38 cellular contexts compared by ENCODE assay signal in the genomic region with DNA sequence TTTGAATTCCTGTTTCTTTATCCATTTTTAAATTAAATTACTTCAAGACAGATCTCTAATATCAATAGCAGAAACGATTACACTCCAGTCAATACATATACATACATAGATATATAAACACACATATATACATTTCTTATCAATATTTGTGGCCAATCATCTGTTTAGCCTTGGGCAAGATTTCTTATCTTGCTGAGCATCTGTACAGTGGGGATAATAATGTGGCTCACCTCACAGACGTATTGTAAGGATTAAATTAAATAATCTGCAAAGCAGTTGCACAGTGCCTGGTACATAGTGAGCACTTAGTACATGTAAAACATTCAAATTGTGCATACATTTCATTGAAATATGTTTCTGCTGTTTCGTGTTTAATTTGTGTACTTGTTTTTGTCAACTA. TPM values are rescaled to one million over a fixed set of nuclear protein-coding genes. Genes with fewer than 3 reads are reported as not detected.
"Had no signal": no experiment of that assay in that cellular context is flagged by ENCODE, and none has a peak within 500 bp of the region (broad histone marks: within the 10 kb centered on the region; RNA-seq: fewer than 3 reads in every experiment).

No MANE protein-coding gene starts in this region.

- DNase-seq: activated effector memory CD4-positive, alpha-beta T cell treated with anti-CD3 and anti-CD28 coated beads, Interleukin-2, amount 50 U/mL, for 16 hours; activated effector memory CD4-positive, alpha-beta T cell treated with Interleukin-2 at 50 U/mL for 16 hours; activated gamma-delta T cell; activated gamma-delta T cell treated with Interleukin-2 at 50 U/mL for 16 hours; activated naive CD4-positive, alpha-beta T cell; activated naive CD4-positive, alpha-beta T cell treated with anti-CD3 and anti-CD28 coated beads for 36 hours; activated naive CD4-positive, alpha-beta T cell treated with anti-CD3 and anti-CD28 coated beads, Interleukin-2, amount 10 ng/mL, durations not matched to agents 7 days and 5 days; activated naive CD4-positive, alpha-beta T cell treated with anti-CD3 and anti-CD28 coated beads, Interleukin-2, amount 50 U/mL, for 16 hours; activated naive CD4-positive, alpha-beta T cell treated with Interleukin-2 at 50 U/mL for 16 hours; activated naive CD8-positive, alpha-beta T cell treated with anti-CD3 and anti-CD28 coated beads for 36 hours; activated naive CD8-positive, alpha-beta T cell treated with anti-CD3 and anti-CD28 coated beads, Interleukin-2, amount 10 ng/mL, durations not matched to agents 7 days and 5 days; activated naive CD8-positive, alpha-beta T cell treated with anti-CD3 and anti-CD28 coated beads, Interleukin-2, amount 50 U/mL, for 24 hours; activated T-cell treated with anti-CD3 and anti-CD28 coated beads, Interleukin-2, amount 50 U/mL, for 24 hours; activated T-cell treated with anti-CD3 and anti-CD28 coated beads, Interleukin-2, amount 50 U/mL, for 4 hours; activated T-cell treated with anti-CD3 and anti-CD28 coated beads, Interleukin-2, amount 50 U/mL, for 48 hours; activated T-cell treated with anti-CD3 and anti-CD28 coated beads, Interleukin-2, amount 50 U/mL, for 72 hours; adrenal gland; amniotic stem cell; amygdala; anterior cingulate cortex; aorta; body of pancreas; brain microvascular endothelial cell; caudate nucleus; central memory CD4-positive, alpha-beta T cell; cerebellar nuclear complex had no signal

- H3K9me3 ChIP-seq: adrenal gland, ascending aorta, body of pancreas, breast epithelium had no signal

- H3K4me1 Mint-ChIP-seq: activated naive CD4-positive, alpha-beta T cell treated with anti-CD3 and anti-CD28 coated beads, Interleukin-2, amount 10 ng/mL, durations not matched to agents 7 days and 5 days; activated naive CD4-positive, alpha-beta T cell treated with anti-CD3 and anti-CD28 coated beads, Interleukin-2, amount 50 U/mL, for 24 hours; activated naive CD8-positive, alpha-beta T cell treated with anti-CD3 and anti-CD28 coated beads for 36 hours; activated naive CD8-positive, alpha-beta T cell treated with anti-CD3 and anti-CD28 coated beads, Interleukin-2, amount 10 ng/mL, durations not matched to agents 7 days and 5 days; activated naive CD8-positive, alpha-beta T cell treated with anti-CD3 and anti-CD28 coated beads, Interleukin-2, amount 50 U/mL, for 24 hours; activated T-helper 17 cell treated with anti-CD3 and anti-CD28 coated beads, Interleukin-2, amount 50 U/mL, for 72 hours; brain; central memory CD8-positive, alpha-beta T cell had no signal

- H3K9me3 Mint-ChIP-seq: activated naive CD4-positive, alpha-beta T cell treated with anti-CD3 and anti-CD28 coated beads for 36 hours; activated naive CD4-positive, alpha-beta T cell treated with anti-CD3 and anti-CD28 coated beads, Interleukin-2, amount 10 ng/mL, durations not matched to agents 7 days and 5 days; activated naive CD4-positive, alpha-beta T cell treated with anti-CD3 and anti-CD28 coated beads, Interleukin-2, amount 50 U/mL, for 72 hours; activated naive CD8-positive, alpha-beta T cell treated with anti-CD3 and anti-CD28 coated beads for 36 hours; activated T-cell treated with anti-CD3 and anti-CD28 coated beads, Interleukin-2, amount 50 U/mL, for 24 hours; activated T-cell treated with anti-CD3 and anti-CD28 coated beads, Interleukin-2, amount 50 U/mL, for 4 hours; activated T-helper 1 cell treated with anti-CD3 and anti-CD28 coated beads, Interleukin-12 subunit alpha, Interleukin-12 subunit beta, Interleukin-2, Interleukin-4 antibody, amounts not matched to agents 30 ng/mL and 10 ng/mL and 1 ng/mL, durations not matched to agents 14 hours and 24 hours and 36 hours; activated T-helper 17 cell treated with anti-CD3 and anti-CD28 coated beads, Interleukin-2, amount 50 U/mL, for 72 hours; activated T-helper 2 cell treated with anti-CD3 and anti-CD28 coated beads, Interferon-gamma antibody, Interleukin-2, Interleukin-4, amounts not matched to agents 10 μg/mL and 5 μg/mL and 100 μg/mL, durations not matched to agents 14 hours and 24 hours and 36 hours; central memory CD8-positive, alpha-beta T cell had no signal

- H3K27me3 Mint-ChIP-seq: activated naive CD4-positive, alpha-beta T cell treated with anti-CD3 and anti-CD28 coated beads, Interleukin-2, amount 10 ng/mL, durations not matched to agents 7 days and 5 days; activated naive CD4-positive, alpha-beta T cell treated with anti-CD3 and anti-CD28 coated beads, Interleukin-2, amount 50 U/mL, for 24 hours; activated naive CD8-positive, alpha-beta T cell treated with anti-CD3 and anti-CD28 coated beads, Interleukin-2, amount 10 ng/mL, durations not matched to agents 7 days and 5 days; activated naive CD8-positive, alpha-beta T cell treated with anti-CD3 and anti-CD28 coated beads, Interleukin-2, amount 50 U/mL, for 24 hours; activated T-cell treated with anti-CD3 and anti-CD28 coated beads, Interleukin-2, amount 50 U/mL, for 24 hours; activated T-helper 17 cell treated with anti-CD3 and anti-CD28 coated beads, Interleukin-2, amount 50 U/mL, for 72 hours; central memory CD8-positive, alpha-beta T cell had no signal

- H3K4me1 ChIP-seq: adrenal gland, ascending aorta, body of pancreas, breast epithelium had no signal

- H3K27me3 ChIP-seq: adrenal gland, ascending aorta, body of pancreas, brain microvascular endothelial cell, breast epithelium, cardiac muscle cell had no signal

- H3K27ac Mint-ChIP-seq: activated naive CD4-positive, alpha-beta T cell treated with anti-CD3 and anti-CD28 coated beads for 36 hours; activated naive CD4-positive, alpha-beta T cell treated with anti-CD3 and anti-CD28 coated beads, Interleukin-2, amount 10 ng/mL, durations not matched to agents 7 days and 5 days; activated naive CD4-positive, alpha-beta T cell treated with anti-CD3 and anti-CD28 coated beads, Interleukin-2, amount 50 U/mL, for 24 hours; activated naive CD4-positive, alpha-beta T cell treated with anti-CD3 and anti-CD28 coated beads, Interleukin-2, amount 50 U/mL, for 72 hours; activated naive CD8-positive, alpha-beta T cell; activated naive CD8-positive, alpha-beta T cell treated with anti-CD3 and anti-CD28 coated beads for 36 hours; activated naive CD8-positive, alpha-beta T cell treated with anti-CD3 and anti-CD28 coated beads, Interleukin-2, amount 10 ng/mL, durations not matched to agents 7 days and 5 days; activated naive CD8-positive, alpha-beta T cell treated with anti-CD3 and anti-CD28 coated beads, Interleukin-2, amount 50 U/mL, for 24 hours; activated T-cell treated with anti-CD3 and anti-CD28 coated beads, Interleukin-2, amount 50 U/mL, for 24 hours; activated T-cell treated with anti-CD3 and anti-CD28 coated beads, Interleukin-2, amount 50 U/mL, for 72 hours; activated T-helper 1 cell treated with anti-CD3 and anti-CD28 coated beads, Interleukin-12 subunit alpha, Interleukin-12 subunit beta, Interleukin-2, Interleukin-4 antibody, amounts not matched to agents 30 ng/mL and 10 ng/mL and 1 ng/mL, durations not matched to agents 14 hours and 24 hours and 36 hours; activated T-helper 17 cell treated with anti-CD3 and anti-CD28 coated beads, Interleukin-2, amount 50 U/mL, for 72 hours; activated T-helper 2 cell treated with anti-CD3 and anti-CD28 coated beads, Interferon-gamma antibody, Interleukin-2, Interleukin-4, amounts not matched to agents 10 μg/mL and 5 μg/mL and 100 μg/mL, durations not matched to agents 14 hours and 24 hours and 36 hours; brain had no signal

- H3K4me3 Mint-ChIP-seq: activated naive CD4-positive, alpha-beta T cell treated with anti-CD3 and anti-CD28 coated beads for 36 hours; activated naive CD4-positive, alpha-beta T cell treated with anti-CD3 and anti-CD28 coated beads, Interleukin-2, amount 10 ng/mL, durations not matched to agents 7 days and 5 days; activated naive CD4-positive, alpha-beta T cell treated with anti-CD3 and anti-CD28 coated beads, Interleukin-2, amount 50 U/mL, for 24 hours; activated naive CD8-positive, alpha-beta T cell; activated naive CD8-positive, alpha-beta T cell treated with anti-CD3 and anti-CD28 coated beads for 36 hours; activated naive CD8-positive, alpha-beta T cell treated with anti-CD3 and anti-CD28 coated beads, Interleukin-2, amount 10 ng/mL, durations not matched to agents 7 days and 5 days; activated naive CD8-positive, alpha-beta T cell treated with anti-CD3 and anti-CD28 coated beads, Interleukin-2, amount 50 U/mL, for 24 hours; activated T-cell treated with anti-CD3 and anti-CD28 coated beads, Interleukin-2, amount 50 U/mL, for 24 hours; activated T-cell treated with anti-CD3 and anti-CD28 coated beads, Interleukin-2, amount 50 U/mL, for 4 hours; activated T-cell treated with anti-CD3 and anti-CD28 coated beads, Interleukin-2, amount 50 U/mL, for 72 hours; activated T-helper 1 cell treated with anti-CD3 and anti-CD28 coated beads, Interleukin-12 subunit alpha, Interleukin-12 subunit beta, Interleukin-2, Interleukin-4 antibody, amounts not matched to agents 30 ng/mL and 10 ng/mL and 1 ng/mL, durations not matched to agents 14 hours and 24 hours and 36 hours; activated T-helper 17 cell treated with anti-CD3 and anti-CD28 coated beads, Interleukin-2, amount 50 U/mL, for 72 hours; brain; central memory CD8-positive, alpha-beta T cell had no signal

- ATAC-seq: activated naive CD4-positive, alpha-beta T cell treated with anti-CD3 and anti-CD28 coated beads, Interleukin-2, amount 50 U/mL, for 72 hours; activated naive CD8-positive, alpha-beta T cell treated with anti-CD3 and anti-CD28 coated beads, Interleukin-2, amount 50 U/mL, for 24 hours; activated T-cell treated with anti-CD3 and anti-CD28 coated beads, Interleukin-2, amount 50 U/mL, for 4 hours; activated T-cell treated with anti-CD3 and anti-CD28 coated beads, Interleukin-2, amount 50 U/mL, for 72 hours; activated T-helper 17 cell treated with anti-CD3 and anti-CD28 coated beads, Interleukin-2, amount 50 U/mL, for 72 hours; body of pancreas had no signal

- H3K27ac ChIP-seq: adrenal gland, ascending aorta, body of pancreas, brain microvascular endothelial cell, breast epithelium, cardiac muscle cell had no signal

- H3K36me3 ChIP-seq: adrenal gland, ascending aorta, brain microvascular endothelial cell, breast epithelium, cardiac muscle cell had no signal

- H3K4me3 ChIP-seq: adrenal gland, ascending aorta, body of pancreas, breast epithelium, cardiac muscle cell had no signal

- H3K36me3 Mint-ChIP-seq: activated naive CD4-positive, alpha-beta T cell treated with anti-CD3 and anti-CD28 coated beads, Interleukin-2, amount 10 ng/mL, durations not matched to agents 7 days and 5 days; activated naive CD4-positive, alpha-beta T cell treated with anti-CD3 and anti-CD28 coated beads, Interleukin-2, amount 50 U/mL, for 24 hours; activated naive CD4-positive, alpha-beta T cell treated with anti-CD3 and anti-CD28 coated beads, Interleukin-2, amount 50 U/mL, for 72 hours; activated naive CD8-positive, alpha-beta T cell; activated naive CD8-positive, alpha-beta T cell treated with anti-CD3 and anti-CD28 coated beads for 36 hours; activated naive CD8-positive, alpha-beta T cell treated with anti-CD3 and anti-CD28 coated beads, Interleukin-2, amount 10 ng/mL, durations not matched to agents 7 days and 5 days; brain had no signal

RNA-seq across cellular contexts. Expression of gene CACNB2, which starts 17.5 kb away (rescaled TPM):
- total RNA-seq: activated naive CD4-positive, alpha-beta T cell treated with anti-CD3 and anti-CD28 coated beads for 36 hours; activated naive CD4-positive, alpha-beta T cell treated with anti-CD3 and anti-CD28 coated beads, Interleukin-2, amount 50 U/mL, for 72 hours; activated naive CD8-positive, alpha-beta T cell treated with anti-CD3 and anti-CD28 coated beads for 36 hours; activated naive CD8-positive, alpha-beta T cell treated with anti-CD3 and anti-CD28 coated beads, Interleukin-2, amount 10 ng/mL, durations not matched to agents 7 days and 5 days; activated T-cell treated with anti-CD3 and anti-CD28 coated beads, Interleukin-2, amount 50 U/mL, for 4 hours; activated T-cell treated with anti-CD3 and anti-CD28 coated beads, Interleukin-2, amount 50 U/mL, for 72 hours; activated T-helper 17 cell treated with anti-CD3 and anti-CD28 coated beads, Interleukin-2, amount 50 U/mL, for 72 hours; bronchial epithelial cell had no signal
